ENCODE assay signal across 8 cellular contexts in genomic region chr10:101602767-101603398, GRCh38. TPM values are rescaled to one million over a fixed set of nuclear protein-coding genes. Genes with fewer than 3 reads are reported as not detected.
DNase-seq lines count a peak whose midpoint lies in the region; TF ChIP-seq lines count a peak whose summit lies in the region.

No MANE protein-coding gene starts in this region.

- peak; percentile 44 for DNase-seq in Jurkat, Clone E6-1 (ENCODE audit: low read depth, low spot score)
- peak; percentile 52 for DNase-seq in RPMI7951 (ENCODE audit: low read depth)
- DNase-seq in activated T-helper 1 cell treated with anti-CD3 and anti-CD28 coated beads, Interleukin-2, amount 50 U/mL, for 16 hours (ENCODE audit: low read depth in 1 of 2, low spot score in 1 of 2): peak; percentile 9 to 20
- peak; percentile 77 for DNase-seq in fibroblast of pulmonary artery (ENCODE audit: low read depth)
- DNase-seq in neuronal stem cell (ENCODE audit: low spot score): peak; percentile 85
- DNase-seq in tibial nerve (ENCODE audit: low spot score in 2 of 2): peak; percentile 48 to 61

- no peaks in the 10 kb centered on the region for H3K79me1 ChIP-seq in neuronal stem cell (ENCODE audit: low read depth, low read length)

- no peak for TF ChIP-seq POLR2A in tibial nerve (IDR thresholded peaks at IDR 0.05)

- peak overlapping the region; percentile 34 for H3K18ac ChIP-seq in neuronal stem cell (ENCODE audit: low read length)

- no peak overlapping the region for H3K4me3 ChIP-seq in Jurkat, Clone E6-1 (ENCODE audit: low read length)
- H3K4me3 ChIP-seq in fibroblast of pulmonary artery (replicated peaks; ENCODE audit: low read depth, low read length): no peak overlapping the region
- no peak overlapping the region for H3K4me3 ChIP-seq in neuronal stem cell (ENCODE audit: low read length in 2 of 2)
- no peak overlapping the region for H3K4me3 ChIP-seq in tibial nerve

- H3K36me3 ChIP-seq in neuronal stem cell (replicated peaks in 1 of 2; ENCODE audit: control insufficient read depth in 2 of 2, insufficient read depth in 2 of 2, low read length in 2 of 2) (peaks cover 3 to 6% of the 10 kb centered on the region in 2 donors), tibial nerve (peaks cover 0 to 53% (median 0%) of the 10 kb centered on the region in 3 donors)

- no peak overlapping the region for H2AK5ac ChIP-seq in neuronal stem cell (ENCODE audit: low read depth, low read length)

- H3K4ac ChIP-seq in neuronal stem cell (ENCODE audit: low read length): no peak overlapping the region

- H3K9ac ChIP-seq in neuronal stem cell (ENCODE audit: low read depth, low read length, poor library complexity): no peak overlapping the region

- H3K23ac ChIP-seq in neuronal stem cell (ENCODE audit: low read depth, low read length, poor library complexity): no peak overlapping the region

- H3K9me3 ChIP-seq in neuronal stem cell (replicated peaks in 1 of 2; ENCODE audit: control insufficient read depth in 2 of 2, insufficient read depth in 1 of 2, low read depth in 1 of 2, low read length in 2 of 2) (no peaks in the 10 kb centered on the region), tibial nerve (no peaks in the 10 kb centered on the region)

- TF ChIP-seq CTCF in 22Rv1 (IDR thresholded peaks at IDR 0.05) (peak; percentile 93), GM12874 (IDR thresholded peaks at IDR 0.05; ENCODE audit: insufficient read depth, low read depth, low read length) (peak; percentile 94), fibroblast of pulmonary artery (IDR thresholded peaks at IDR 0.05; ENCODE audit: low read length, missing control alignments) (peak; percentile 95), tibial nerve (IDR thresholded peaks at IDR 0.05) (peak; percentile 70 to 83 (median 78))

- H3K4me1 ChIP-seq in neuronal stem cell (ENCODE audit: control insufficient read depth in 2 of 2, insufficient read depth in 1 of 2, low read depth in 1 of 2, low read length in 2 of 2) (peaks cover 0 to 14% of the 10 kb centered on the region in 2 donors), tibial nerve (peaks cover 0 to 3% (median 0%) of the 10 kb centered on the region in 4 donors)

- WGBS in neuronal stem cell (ENCODE audit: extremely low coverage in 2 of 2, insufficient read length in 2 of 2, insufficient replicate concordance in 1 of 2), 2 donors: no CpG with 5 or more reads among the region's 6 CpGs
- 49 to 51% methylated on average over 6 of the region's 6 CpGs for WGBS in tibial nerve, 2 donors

- no peaks in the 10 kb centered on the region for H3K27me3 ChIP-seq in neuronal stem cell (ENCODE audit: control insufficient read depth in 3 of 3, insufficient read depth in 3 of 3, low read depth in 1 of 3, low read length in 3 of 3)
- no peaks in the 10 kb centered on the region for H3K27me3 ChIP-seq in tibial nerve

- no peak overlapping the region for H2AFZ ChIP-seq in neuronal stem cell (ENCODE audit: low read length)

- H3K14ac ChIP-seq in neuronal stem cell (ENCODE audit: low read length): no peak overlapping the region

- H2BK5ac ChIP-seq in neuronal stem cell (ENCODE audit: low read length): no peak overlapping the region

- no peak overlapping the region for H4K91ac ChIP-seq in neuronal stem cell (ENCODE audit: low read depth, low read length, poor library complexity)

- TF ChIP-seq EP300 in tibial nerve (IDR thresholded peaks at IDR 0.05): no peak

- no peak overlapping the region for H4K8ac ChIP-seq in neuronal stem cell (ENCODE audit: low read depth, low read length)

- H2BK120ac ChIP-seq in neuronal stem cell (ENCODE audit: low read depth, low read length): no peak overlapping the region

- H3K27ac ChIP-seq in 22Rv1: no peak overlapping the region
- H3K27ac ChIP-seq in neuronal stem cell (replicated peaks; ENCODE audit: low read length): no peak overlapping the region
- no peak overlapping the region for H3K27ac ChIP-seq in tibial nerve

- no peak overlapping the region for H2BK15ac ChIP-seq in neuronal stem cell (ENCODE audit: low read length)

- no peak overlapping the region for H2BK12ac ChIP-seq in neuronal stem cell (ENCODE audit: low read length)

- no peak overlapping the region for H3K4me2 ChIP-seq in neuronal stem cell (ENCODE audit: insufficient read depth, low read length, poor library complexity, severe bottlenecking)

RNA-seq across cellular contexts. Expression of gene DPCD, which starts 14.8 kb away (rescaled TPM):
- 7.6 TPM for polyA plus RNA-seq in Jurkat, Clone E6-1 (2012; ENCODE audit: insufficient read depth, insufficient read length)
- 65.8 and 69.5 TPM in 2 replicates for total RNA-seq in RPMI7951 (2014; rRNA removed; shearing (Covaris generic))
- polyA plus RNA-seq in neuronal stem cell (2013, experiment 1 of 2): 39.1 TPM
- 37.9 TPM for polyA plus RNA-seq in neuronal stem cell (2013, experiment 2 of 2)
- 10 to 100 TPM in 2 of 4 donors, 1 to 10 TPM in 2; 6.0 to 28.5 (median 16.3) TPM for total RNA-seq in tibial nerve

RNA-seq across cellular contexts. Expression of gene POLL, which starts 14.8 kb away (rescaled TPM):
- 16.4 TPM for polyA plus RNA-seq in Jurkat, Clone E6-1 (2012; ENCODE audit: insufficient read depth, insufficient read length)
- total RNA-seq in RPMI7951 (2014; rRNA removed; shearing (Covaris generic)): 6.2 and 6.6 TPM in 2 replicates
- polyA plus RNA-seq in neuronal stem cell (2013, experiment 1 of 2): 16.0 TPM
- polyA plus RNA-seq in neuronal stem cell (2013, experiment 2 of 2): 15.3 TPM
- 10 to 100 TPM; 27.8 to 45.7 (median 35.8) TPM for total RNA-seq in tibial nerve

Comparison
In these comparisons a context has a peak if more than half of its experiments do, and no peak if none do; other contexts are left out.
1. DNase-seq: peak in every context shown above with its lines; median percentile 85 in neuronal stem cell; 77 in fibroblast of pulmonary artery; 54 in tibial nerve; 52 in RPMI7951; 44 in Jurkat, Clone E6-1; 14 in activated T-helper 1 cell treated with anti-CD3 and anti-CD28 coated beads, Interleukin-2, amount 50 U/mL, for 16 hours.